Comparison of ENCODE assay signal across 22 cellular contexts in genomic region chr16:79659352-79659751, GRCh38.
"Had no signal": no experiment of that assay in that cellular context is flagged by ENCODE, and none has a peak within 500 bp of the region (broad histone marks: within the 10 kb centered on the region; RNA-seq: fewer than 3 reads in every experiment).

No MANE protein-coding gene starts in this region.

- H3K4me3 Mint-ChIP-seq: central memory CD8-positive, alpha-beta T cell; mesothelial cell of epicardium; naive thymus-derived CD8-positive, alpha-beta T cell; stimulated activated effector memory CD8-positive, alpha-beta T cell treated with anti-CD3 and anti-CD28 coated beads, Interleukin-12 subunit alpha, Interleukin-12 subunit beta, amount 100 ng/mL, for 72 hours; type B pancreatic cell had no signal

- ATAC-seq: activated naive CD4-positive, alpha-beta T cell treated with anti-CD3 and anti-CD28 coated beads, Interleukin-2, amount 50 U/mL, for 72 hours; left lung; naive thymus-derived CD8-positive, alpha-beta T cell; right cardiac atrium; stimulated activated effector memory CD8-positive, alpha-beta T cell treated with anti-CD3 and anti-CD28 coated beads, Interleukin-12 subunit alpha, Interleukin-12 subunit beta, amount 100 ng/mL, for 72 hours had no signal

- H3K27me3 ChIP-seq: ascending aorta, left lung, stomach, testis had no signal

- H3K27ac Mint-ChIP-seq: activated naive CD4-positive, alpha-beta T cell treated with anti-CD3 and anti-CD28 coated beads, Interleukin-2, amount 50 U/mL, for 72 hours; mesothelial cell of epicardium; naive thymus-derived CD8-positive, alpha-beta T cell; stimulated activated effector memory CD8-positive, alpha-beta T cell treated with anti-CD3 and anti-CD28 coated beads, Interleukin-12 subunit alpha, Interleukin-12 subunit beta, amount 100 ng/mL, for 72 hours; type B pancreatic cell had no signal

- H3K36me3 Mint-ChIP-seq: activated naive CD4-positive, alpha-beta T cell treated with anti-CD3 and anti-CD28 coated beads, Interleukin-2, amount 50 U/mL, for 72 hours; mesothelial cell of epicardium; naive thymus-derived CD8-positive, alpha-beta T cell; stimulated activated effector memory CD8-positive, alpha-beta T cell treated with anti-CD3 and anti-CD28 coated beads, Interleukin-12 subunit alpha, Interleukin-12 subunit beta, amount 100 ng/mL, for 72 hours; type B pancreatic cell had no signal

- H2AFZ ChIP-seq: parathyroid adenoma had no signal

- H3K4me3 ChIP-seq: ascending aorta, left lung, lung, stomach, testis had no signal

- H3K79me2 ChIP-seq: parathyroid adenoma had no signal

- H3K9me3 ChIP-seq: ascending aorta, left lung, stomach, testis had no signal

- FAIRE-seq: colon, endothelial cell of umbilical vein had no signal

- H3K9me3 Mint-ChIP-seq: central memory CD8-positive, alpha-beta T cell had no signal

- H3K9ac ChIP-seq: parathyroid adenoma had no signal

- DNase-seq: activated CD4-positive, alpha-beta T cell treated with anti-CD3 and anti-CD28 coated beads for 1 hour; activated CD4-positive, alpha-beta T cell treated with anti-CD3 and anti-CD28 coated beads, Interleukin-2, amount 50 U/mL, for 1 hour; activated gamma-delta T cell treated with Interleukin-2 at 50 U/mL for 16 hours; activated T-cell treated with anti-CD3 and anti-CD28 coated beads, Interleukin-2, amount 50 U/mL, for 1 hour; effector memory CD4-positive, alpha-beta T cell; left lung; naive thymus-derived CD8-positive, alpha-beta T cell; right cardiac atrium; stimulated activated CD4-positive, alpha-beta T cell treated with anti-CD3 and anti-CD28 coated beads, Interleukin-2, amount 100 ng/mL, for 24 hours; stomach; T-helper 9 cell; testis had no signal

- H3K4me1 Mint-ChIP-seq: central memory CD8-positive, alpha-beta T cell; naive thymus-derived CD8-positive, alpha-beta T cell; stimulated activated effector memory CD8-positive, alpha-beta T cell treated with anti-CD3 and anti-CD28 coated beads, Interleukin-12 subunit alpha, Interleukin-12 subunit beta, amount 100 ng/mL, for 72 hours had no signal

- H3K4me1 ChIP-seq: ascending aorta, left lung, parathyroid adenoma, testis had no signal

- H3K27ac ChIP-seq: ascending aorta, left lung, parathyroid adenoma, stomach, testis had no signal

- H3K36me3 ChIP-seq: ascending aorta, left lung, stomach had no signal
